Comparison of ENCODE assay signal across 19 cellular contexts in the genomic region with DNA sequence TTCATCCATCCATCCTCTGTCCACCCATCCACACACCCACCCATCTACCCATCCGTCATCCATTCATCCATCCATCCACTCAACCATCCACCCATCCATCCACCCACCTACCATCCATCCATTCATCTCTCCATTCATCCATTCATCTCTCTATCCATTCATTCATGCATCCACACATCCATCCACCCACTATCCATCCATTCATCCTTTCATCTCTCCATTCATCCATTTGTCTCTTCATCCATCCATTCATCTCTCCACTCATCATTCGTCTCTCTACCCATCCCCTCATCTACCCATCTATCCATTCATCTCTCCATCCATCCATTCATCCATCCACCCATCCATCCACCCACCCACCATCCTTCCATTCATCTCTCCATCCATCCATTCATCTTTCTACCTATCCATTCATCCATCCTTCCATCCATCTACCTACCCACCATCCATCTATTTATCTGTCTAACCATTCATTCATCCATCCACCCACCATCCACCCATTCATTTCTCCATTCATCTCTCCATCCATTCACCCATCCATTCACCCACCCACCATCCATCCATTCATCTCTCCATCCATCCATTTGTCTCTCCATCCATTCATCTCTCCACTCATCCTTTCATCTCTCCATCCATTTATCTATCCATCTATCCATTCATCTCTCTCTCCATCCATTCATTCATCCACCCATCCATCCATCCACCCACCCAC.
"Had no signal": no experiment of that assay in that cellular context is flagged by ENCODE, and none has a peak within 500 bp of the region (broad histone marks: within the 10 kb centered on the region; RNA-seq: fewer than 3 reads in every experiment).

No MANE protein-coding gene starts in this region.

- H3K4me3 ChIP-seq: SJSA1, SK-N-MC had no signal

- H3K27me3 ChIP-seq: SJSA1 had no signal

- H3K36me3 ChIP-seq: SJSA1 had no signal

- H3K9me3 ChIP-seq: SJSA1 had no signal

- H3K27ac ChIP-seq: SJSA1, SK-N-MC had no signal

- H3K4me1 ChIP-seq: SJSA1 had no signal

- DNase-seq: Karpas-422, KG1, MM.1S, NCI-H1092 treated with DMSO at 0.1 percent for 48 hours, NCI-H1436, NCI-H187, NCI-H2029, NCI-H2081 treated with DMSO at 0.1 percent for 48 hours, NCI-H2171, NCI-H446, NCI-H510A, NCI-H524 treated with DMSO at 0.1 percent for 48 hours, NCI-H69, NCI-H774, RPMI8226, SIG-M5 had no signal

- FAIRE-seq: RCC 7860 had no signal
